ENCODE assay signal across 1 cellular context in genomic region chr13:40331802-40332201, GRCh38.
TF ChIP-seq lines count a peak whose summit lies in the region.

No MANE protein-coding gene starts in this region.

TF ChIP-seq in HepG2, 621 proteins besides CTCF, POLR2A, EP300 and RAD21 (continued from another document and continues in another):
- TF ChIP-seq ZBTB44 (CRISPR knock-in tag; IDR thresholded peaks at IDR 0.05): no peak
- TF ChIP-seq NCOA2 (CRISPR knock-in tag; IDR thresholded peaks at IDR 0.05): peak; percentile 87
- no peak for TF ChIP-seq RFX3 (CRISPR knock-in tag; IDR thresholded peaks at IDR 0.05)
- TF ChIP-seq SOX6 (IDR thresholded peaks at IDR 0.05): no peak
- peak; percentile 91 for TF ChIP-seq SOX6 (CRISPR knock-in tag; IDR thresholded peaks at IDR 0.05)
- TF ChIP-seq IRF2 (CRISPR knock-in tag; IDR thresholded peaks at IDR 0.05): peak; percentile 49; the same call in 1 of the 2 replicates
- TF ChIP-seq ZNF580 (CRISPR knock-in tag; IDR thresholded peaks at IDR 0.05; ENCODE audit: borderline replicate concordance, low read depth): 0 out of 2 replicates have a peak, but pooled peaks have one; percentile 23
- no peak for TF ChIP-seq ZFP62 (CRISPR knock-in tag; IDR thresholded peaks at IDR 0.05)
- no peak for TF ChIP-seq ZNF274 (CRISPR knock-in tag; IDR thresholded peaks at IDR 0.05)
- TF ChIP-seq GATA4 (IDR thresholded peaks at IDR 0.05; ENCODE audit: borderline replicate concordance, low read depth): peak; percentile 47; the same call in 1 of the 2 replicates
- TF ChIP-seq HES4 (CRISPR knock-in tag; IDR thresholded peaks at IDR 0.05; ENCODE audit: borderline replicate concordance): no peak
- no peak for TF ChIP-seq RBM22 (optimal IDR thresholded peaks at IDR 0.05; ENCODE audit: low read length)
- no peak for TF ChIP-seq ZNF790 (CRISPR knock-in tag; IDR thresholded peaks at IDR 0.05; ENCODE audit: borderline replicate concordance)
- TF ChIP-seq MXI1 (IDR thresholded peaks at IDR 0.05; ENCODE audit: borderline replicate concordance, low read depth, low read length): no peak
- TF ChIP-seq ZBTB26 (CRISPR knock-in tag; IDR thresholded peaks at IDR 0.05; ENCODE audit: borderline replicate concordance): no peak
- no peak for TF ChIP-seq FOXO1 (CRISPR knock-in tag; IDR thresholded peaks at IDR 0.05)
- TF ChIP-seq BORCS8-MEF2B (CRISPR knock-in tag; IDR thresholded peaks at IDR 0.05): no peak
- no peak for TF ChIP-seq ZXDC (CRISPR knock-in tag; IDR thresholded peaks at IDR 0.05)
- peak; percentile 70; the same call in 1 of the 2 replicates for TF ChIP-seq AHDC1 (CRISPR knock-in tag; IDR thresholded peaks at IDR 0.05; ENCODE audit: borderline replicate concordance)
- TF ChIP-seq EHMT2 (IDR thresholded peaks at IDR 0.05; ENCODE audit: borderline replicate concordance, low read depth, low read length): peak; percentile 22; the same call in 1 of the 2 replicates
- TF ChIP-seq ZSCAN9 (CRISPR knock-in tag; IDR thresholded peaks at IDR 0.05; ENCODE audit: borderline replicate concordance): no peak
- no peak for TF ChIP-seq ZNF124 (CRISPR knock-in tag; IDR thresholded peaks at IDR 0.05)
- TF ChIP-seq ZMYM4 (CRISPR knock-in tag; IDR thresholded peaks at IDR 0.05): 0 out of 2 replicates have a peak, but pooled peaks have one; percentile 36
- TF ChIP-seq HNRNPL (IDR thresholded peaks at IDR 0.05; ENCODE audit: low read depth, low read length): no peak
- TF ChIP-seq ELK4 (CRISPR knock-in tag; IDR thresholded peaks at IDR 0.05; ENCODE audit: borderline replicate concordance): no peak
- no peak for TF ChIP-seq NR3C1 (CRISPR knock-in tag; IDR thresholded peaks at IDR 0.05)
- TF ChIP-seq CEBPG (CRISPR knock-in tag; IDR thresholded peaks at IDR 0.05): peak; percentile 74
- no peak for TF ChIP-seq RNF2 (conservative IDR thresholded peaks at IDR 0.05; ENCODE audit: low read depth)
- no peak for TF ChIP-seq MNT (IDR thresholded peaks at IDR 0.05)
- no peak for TF ChIP-seq MAFF (IDR thresholded peaks at IDR 0.05; ENCODE audit: low read depth, low read length)
- peak; percentile 61; the same call in 1 of the 2 replicates for TF ChIP-seq HOMEZ (CRISPR knock-in tag; IDR thresholded peaks at IDR 0.05; ENCODE audit: low read depth)
- TF ChIP-seq PHF21A (CRISPR knock-in tag; IDR thresholded peaks at IDR 0.05): peak; percentile 41; the same call in 1 of the 2 replicates
- no peak for TF ChIP-seq ZNF597 (CRISPR knock-in tag; IDR thresholded peaks at IDR 0.05)
- TF ChIP-seq ISL2 (CRISPR knock-in tag; IDR thresholded peaks at IDR 0.05): no peak; the same call in none of the 2 replicates
- TF ChIP-seq SOX13 (IDR thresholded peaks at IDR 0.05): peak; percentile 51; the same call in 1 of the 2 replicates
- peak in 1 of 2 experiments; percentile 90; a peak in 2 of 4 replicates for TF ChIP-seq SOX13 (CRISPR knock-in tag; conservative IDR thresholded peaks at IDR 0.05 in 1 of 2, IDR thresholded peaks at IDR 0.05 in 1 of 2)
- no peak for TF ChIP-seq GTF3A (CRISPR knock-in tag; conservative IDR thresholded peaks at IDR 0.05)
- no peak for TF ChIP-seq DPF2 (CRISPR knock-in tag; IDR thresholded peaks at IDR 0.05; ENCODE audit: borderline replicate concordance, low read depth)
- TF ChIP-seq SIN3B (IDR thresholded peaks at IDR 0.05; ENCODE audit: low read length): no peak
- TF ChIP-seq MAF1 (CRISPR knock-in tag; IDR thresholded peaks at IDR 0.05; ENCODE audit: borderline replicate concordance): no peak
- TF ChIP-seq ZNF251 (CRISPR knock-in tag; IDR thresholded peaks at IDR 0.05): no peak
- TF ChIP-seq DBP (CRISPR knock-in tag; IDR thresholded peaks at IDR 0.05; ENCODE audit: not compliant biosample characterization): no peak
- TF ChIP-seq MEIS2 (CRISPR knock-in tag; IDR thresholded peaks at IDR 0.05): no peak
- no peak for TF ChIP-seq ZBTB8A (CRISPR knock-in tag; IDR thresholded peaks at IDR 0.05; ENCODE audit: borderline replicate concordance, low read depth)
- TF ChIP-seq RCOR2 (CRISPR knock-in tag; IDR thresholded peaks at IDR 0.05): no peak
- no peak for TF ChIP-seq RBM39 (IDR thresholded peaks at IDR 0.05; ENCODE audit: low read depth, low read length, poor library complexity, severe bottlenecking)
- TF ChIP-seq CREM (IDR thresholded peaks at IDR 0.05): peak; percentile 54
- TF ChIP-seq CREM (CRISPR knock-in tag; IDR thresholded peaks at IDR 0.05): no peak
- TF ChIP-seq ZNF720 (CRISPR knock-in tag; IDR thresholded peaks at IDR 0.05): no peak
